10 cellular contexts compared by ENCODE assay signal in genomic region chr3:38084019-38084968, GRCh38. TPM values are rescaled to one million over a fixed set of nuclear protein-coding genes. Genes with fewer than 3 reads are reported as not detected.
DNase-seq lines count a peak whose midpoint lies in the region; ATAC-seq, FAIRE-seq and TF ChIP-seq lines count a peak whose summit lies in the region.
"Had no signal": no experiment of that assay in that cellular context is flagged by ENCODE, and none has a peak within 500 bp of the region (broad histone marks: within the 10 kb centered on the region; RNA-seq: fewer than 3 reads in every experiment).

No MANE protein-coding gene starts in this region.

- no peak overlapping the region for H3K27ac ChIP-seq in SJCRH30
- H3K27ac ChIP-seq: suprapubic skin had no signal

- H3K27ac Mint-ChIP-seq in endothelial cell (ENCODE audit: unreplicated experiment), result peak overlapping the region; percentile 73

- H3K27me3 ChIP-seq in SJCRH30, result no peaks in the 10 kb centered on the region
- H3K27me3 ChIP-seq: suprapubic skin had no signal

- intact Hi-C loops in posterior cingulate gyrus (cut with DNase I), result no loop called here

- TF ChIP-seq CTCF in endothelial cell (IDR thresholded peaks at IDR 0.05; ENCODE audit: unreplicated experiment), result no peak

- H3K9me3 ChIP-seq in SJCRH30 (replicated peaks), result no peaks in the 10 kb centered on the region

- H3K4me1 Mint-ChIP-seq in endothelial cell (ENCODE audit: unreplicated experiment), result peaks cover 5% of the 10 kb centered on the region

- no peaks in the 10 kb centered on the region for H3K4me1 ChIP-seq in SJCRH30
- H3K4me1 ChIP-seq: suprapubic skin had no signal

- no peaks in the 10 kb centered on the region for H3K36me3 ChIP-seq in SJCRH30
- H3K36me3 ChIP-seq: suprapubic skin had no signal

- FAIRE-seq in GM12892 (lab: Jason Lieb, UNC), result peak; percentile 94

- peak overlapping the region; percentile 49 for H3K4me3 Mint-ChIP-seq in endothelial cell (ENCODE audit: unreplicated experiment)

- ATAC-seq in HG02759 (IDR thresholded peaks at IDR 0.05; ENCODE audit: unreplicated experiment), result no peak

- peaks cover 24% of the 10 kb centered on the region for H3K27me3 Mint-ChIP-seq in endothelial cell (ENCODE audit: unreplicated experiment)

- DNase-seq in GM12892 (ENCODE audit: insufficient read length) (no peak), SJCRH30 (peak; percentile 8 to 34), endothelial cell (ENCODE audit: low spot score) (peak; percentile 21), renal cortical epithelial cell (ENCODE audit: low read depth) (peak; percentile 8), activated gamma-delta T cell treated with Interleukin-2 at 50 U/mL for 16 hours (no peak), posterior cingulate gyrus (no peak), NCI-H1092 treated with DMSO at 0.1 percent for 48 hours (lab: John Stamatoyannopoulos, UW) (no peak)

- peaks cover 21% of the 10 kb centered on the region for H3K36me3 Mint-ChIP-seq in endothelial cell (ENCODE audit: low read depth, unreplicated experiment)

- H3K9me3 Mint-ChIP-seq in endothelial cell (ENCODE audit: unreplicated experiment), result peaks cover 21% of the 10 kb centered on the region

- H3K4me3 ChIP-seq in SJCRH30, result no peak overlapping the region
- H3K4me3 ChIP-seq: suprapubic skin had no signal

- no peak for TF ChIP-seq POLR2A in GM12892 (IDR thresholded peaks at IDR 0.05; ENCODE audit: low read depth, low read length)

RNA-seq across cellular contexts. Expression of gene DLEC1, which starts 45.3 kb away (rescaled TPM):
- polyA plus RNA-seq in GM12892 (2012; ENCODE audit: missing spikeins), result not detected
- total RNA-seq in SJCRH30 (2014; rRNA removed; shearing (Covaris generic)), result not detected in 2 replicates
- 0.62 TPM for total RNA-seq in endothelial cell (ENCODE audit: unreplicated experiment)
- 0.20 TPM in 1 of 2 replicates, not detected in the other for total RNA-seq in renal cortical epithelial cell
- total RNA-seq: lung microvascular endothelial cell had no signal

RNA-seq across cellular contexts. Expression of gene ACAA1, which starts 52.6 kb away (rescaled TPM):
- polyA plus RNA-seq in GM12892 (2012; ENCODE audit: missing spikeins), result 40.3 TPM
- 14.9 and 15.0 TPM in 2 replicates for total RNA-seq in SJCRH30 (2014; rRNA removed; shearing (Covaris generic))
- 71.9 TPM for total RNA-seq in endothelial cell (ENCODE audit: unreplicated experiment)
- 22.7 and 55.0 TPM in 2 replicates for total RNA-seq in renal cortical epithelial cell

RNA-seq across cellular contexts. Expression of gene MYD88, which starts 54.2 kb away (rescaled TPM):
- 28.8 TPM for polyA plus RNA-seq in GM12892 (2012; ENCODE audit: missing spikeins)
- 2.5 and 2.7 TPM in 2 replicates for total RNA-seq in SJCRH30 (2014; rRNA removed; shearing (Covaris generic))
- total RNA-seq in endothelial cell (ENCODE audit: unreplicated experiment) (51.0 TPM), renal cortical epithelial cell (22.7 and 28.7 TPM in 2 replicates)

RNA-seq across cellular contexts. Expression of gene PLCD1, which starts 54.9 kb away (rescaled TPM):
- 2.4 TPM for polyA plus RNA-seq in GM12892 (2012; ENCODE audit: missing spikeins)
- 0.94 and 1.3 TPM in 2 replicates for total RNA-seq in SJCRH30 (2014; rRNA removed; shearing (Covaris generic))
- 22.4 TPM for total RNA-seq in endothelial cell (ENCODE audit: unreplicated experiment)
- 20.5 and 28.1 TPM in 2 replicates for total RNA-seq in renal cortical epithelial cell

Comparison
In these comparisons a context has a peak if more than half of its experiments do, and no peak if none do; other contexts are left out.
1. DNase-seq: peak in SJCRH30 (2 of 2), endothelial cell (single experiment) and renal cortical epithelial cell (single experiment); none in GM12892 (single experiment), activated gamma-delta T cell treated with Interleukin-2 at 50 U/mL for 16 hours (single experiment), posterior cingulate gyrus (0 of 10) and NCI-H1092 treated with DMSO at 0.1 percent for 48 hours (single experiment).